ENCODE assay signal across 8 cellular contexts in genomic region chr11:130448416-130449068, GRCh38. TPM values are rescaled to one million over a fixed set of nuclear protein-coding genes. Genes with fewer than 3 reads are reported as not detected.
A peak's percentile ranks its signal among the peaks of the same experiment; 100 is the strongest.
DNase-seq lines count a peak whose midpoint lies in the region; ATAC-seq and TF ChIP-seq lines count a peak whose summit lies in the region.

Gene ADAMTS15 (plus strand): TSS chr11:130448645. CDS start chr11:130448974, 329 bp downstream.

- no peaks in the 10 kb centered on the region for H3K4me1 ChIP-seq in foreskin keratinocyte

- CTCF ChIA-PET in activated CD8-positive, alpha-beta memory T cell treated with anti-CD3 and anti-CD28 coated beads, Interleukin-2, amount 10 ng/mL, durations not matched to agents 7 days and 5 days (lab: Charles Lee), result interaction anchor here (1.0 to 1.4 kb wide), 5 partner anchors 11 to 414 kb away, joined by 3 to 8 read pairs (median 3); no protein-coding TSS in a partner anchor

- ATAC-seq in activated CD8-positive, alpha-beta memory T cell treated with anti-CD3 and anti-CD28 coated beads, Interleukin-2, amount 10 ng/mL, durations not matched to agents 7 days and 5 days, result peak; percentile 89
- ATAC-seq in foreskin keratinocyte (peak; percentile 91), GM18870 (IDR thresholded peaks at IDR 0.05; ENCODE audit: unreplicated experiment) (no peak), HG03095 (IDR thresholded peaks at IDR 0.05; ENCODE audit: unreplicated experiment) (no peak)

- H3K9me3 Mint-ChIP-seq in activated CD8-positive, alpha-beta memory T cell treated with anti-CD3 and anti-CD28 coated beads, Interleukin-2, amount 10 ng/mL, durations not matched to agents 7 days and 5 days (ENCODE audit: low read depth), result no peaks in the 10 kb centered on the region
- no peaks in the 10 kb centered on the region for H3K9me3 Mint-ChIP-seq in neural crest cell

- H3K4me1 Mint-ChIP-seq in activated CD8-positive, alpha-beta memory T cell treated with anti-CD3 and anti-CD28 coated beads, Interleukin-2, amount 10 ng/mL, durations not matched to agents 7 days and 5 days, result peaks cover 9% of the 10 kb centered on the region
- peaks cover 24% of the 10 kb centered on the region for H3K4me1 Mint-ChIP-seq in neural crest cell

- H3K27me3 ChIP-seq in foreskin keratinocyte, result peaks cover 18% of the 10 kb centered on the region

- peak; percentile 14 to 43 (median 20) for DNase-seq in stimulated activated CD4-positive, alpha-beta T cell treated with anti-CD3 and anti-CD28 coated beads, Interleukin-12 subunit alpha, Interleukin-12 subunit beta, amount 100 ng/mL, for 48 hours (ENCODE audit: low read depth in 2 of 3, low spot score in 1 of 3)
- DNase-seq in stimulated activated CD4-positive, alpha-beta T cell treated with anti-CD3 and anti-CD28 coated beads, Interleukin-4, amount 100 ng/mL, for 4 hours, result no peak
- DNase-seq in NCI-H1694 treated with DMSO at 0.1 percent for 48 hours (lab: John Stamatoyannopoulos, UW), result peak; percentile 7
- DNase-seq in activated CD8-positive, alpha-beta memory T cell treated with anti-CD3 and anti-CD28 coated beads, Interleukin-2, amount 10 ng/mL, durations not matched to agents 7 days and 5 days, result peak; percentile 62
- DNase-seq in foreskin keratinocyte, result peak; percentile 73 to 79
- DNase-seq in neural crest cell (ENCODE audit: low read depth, low spot score), result peak; percentile 81

- TF ChIP-seq CTCF in foreskin keratinocyte (conservative IDR thresholded peaks at IDR 0.05) (no peak), neural crest cell (conservative IDR thresholded peaks at IDR 0.05) (no peak)

- peaks cover 72% of the 10 kb centered on the region for H3K27me3 Mint-ChIP-seq in activated CD8-positive, alpha-beta memory T cell treated with anti-CD3 and anti-CD28 coated beads, Interleukin-2, amount 10 ng/mL, durations not matched to agents 7 days and 5 days
- H3K27me3 Mint-ChIP-seq in neural crest cell (ENCODE audit: low read depth), result peaks cover 32% of the 10 kb centered on the region

- H3K4me3 Mint-ChIP-seq in activated CD8-positive, alpha-beta memory T cell treated with anti-CD3 and anti-CD28 coated beads, Interleukin-2, amount 10 ng/mL, durations not matched to agents 7 days and 5 days, result peak within 1 kb of the TSS; percentile 66
- peak within 1 kb of the TSS; percentile 95 for H3K4me3 Mint-ChIP-seq in neural crest cell

- H3K27ac Mint-ChIP-seq in activated CD8-positive, alpha-beta memory T cell treated with anti-CD3 and anti-CD28 coated beads, Interleukin-2, amount 10 ng/mL, durations not matched to agents 7 days and 5 days, result no peak within 1 kb of the TSS
- H3K27ac Mint-ChIP-seq in neural crest cell (ENCODE audit: unreplicated experiment), result no peak within 1 kb of the TSS

- no peaks in the 10 kb centered on the region for H3K36me3 Mint-ChIP-seq in activated CD8-positive, alpha-beta memory T cell treated with anti-CD3 and anti-CD28 coated beads, Interleukin-2, amount 10 ng/mL, durations not matched to agents 7 days and 5 days
- no peaks in the 10 kb centered on the region for H3K36me3 Mint-ChIP-seq in neural crest cell (ENCODE audit: low read depth)

- no peak within 1 kb of the TSS for H3K27ac ChIP-seq in foreskin keratinocyte

RNA-seq across cellular contexts. Expression of gene ADAMTS15, which starts in this region (rescaled TPM):
- total RNA-seq in activated CD8-positive, alpha-beta memory T cell treated with anti-CD3 and anti-CD28 coated beads, Interleukin-2, amount 10 ng/mL, durations not matched to agents 7 days and 5 days, result not detected
- total RNA-seq in foreskin keratinocyte, result 0.49 and 1.7 TPM in 2 replicates
- 0.25 and 0.75 TPM in 2 replicates for polyA plus RNA-seq in foreskin keratinocyte
- total RNA-seq in neural crest cell, result 7.5 and 7.7 TPM in 2 replicates

Comparison
In these comparisons a context has a peak if more than half of its experiments do, and no peak if none do; other contexts are left out.
1. DNase-seq: peak in stimulated activated CD4-positive, alpha-beta T cell treated with anti-CD3 and anti-CD28 coated beads, Interleukin-12 subunit alpha, Interleukin-12 subunit beta, amount 100 ng/mL, for 48 hours (3 of 3), NCI-H1694 treated with DMSO at 0.1 percent for 48 hours (single experiment), foreskin keratinocyte (2 of 2) and neural crest cell (single experiment); none in stimulated activated CD4-positive, alpha-beta T cell treated with anti-CD3 and anti-CD28 coated beads, Interleukin-4, amount 100 ng/mL, for 4 hours (0 of 2).
2. Peak in DNase-seq and ATAC-seq in activated CD8-positive, alpha-beta memory T cell treated with anti-CD3 and anti-CD28 coated beads, Interleukin-2, amount 10 ng/mL, durations not matched to agents 7 days and 5 days; RNA of the gene not detected or under 1 TPM.